8 cellular contexts compared by ENCODE assay signal in the genomic region with DNA sequence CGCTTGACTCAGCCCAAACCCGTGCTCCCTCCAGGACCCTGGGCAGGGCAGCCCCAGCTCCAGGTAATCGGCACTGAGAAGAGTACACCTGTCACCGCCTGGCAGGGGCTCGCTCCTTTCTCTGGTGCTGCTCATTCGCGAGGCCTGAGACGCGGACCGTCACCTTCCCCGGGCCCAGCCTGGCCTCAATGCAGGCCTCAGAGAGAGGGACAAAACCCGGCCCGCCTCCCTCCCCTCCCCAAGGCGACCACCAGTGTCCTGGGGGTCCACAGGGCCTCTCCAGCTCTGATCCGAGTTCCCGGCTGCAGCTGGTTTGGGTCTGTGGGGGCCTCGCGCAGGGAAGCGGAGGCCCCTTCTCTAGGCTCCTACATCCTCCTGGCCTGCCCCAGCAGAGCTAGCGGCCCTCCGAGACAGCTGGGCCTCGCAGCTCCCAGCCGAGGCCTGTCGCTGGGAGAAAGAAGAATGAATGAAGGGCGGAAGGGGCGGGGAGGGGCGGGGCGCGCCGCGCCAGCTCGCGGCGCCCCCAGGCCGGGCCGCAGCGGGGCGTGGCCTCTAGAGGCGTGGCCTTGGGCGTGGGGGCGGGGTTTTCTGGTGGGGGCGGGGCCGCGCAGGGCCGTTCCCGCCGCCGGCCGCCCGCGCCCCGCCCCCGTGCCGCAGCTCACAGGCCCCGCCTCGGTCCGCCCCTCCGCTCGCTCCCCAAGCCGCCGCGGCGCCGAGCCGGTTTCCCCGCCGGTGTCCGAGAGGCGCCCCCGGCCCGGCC. TPM values are rescaled to one million over a fixed set of nuclear protein-coding genes. Genes with fewer than 3 reads are reported as not detected.
DNase-seq lines count a peak whose midpoint lies in the region; ATAC-seq lines count a peak whose summit lies in the region.

A gene (plus strand): TSS at position 688 of the 760 bp plus-strand sequence. CDS start 187 bp downstream, outside the sequence.

- no peak within 1 kb of the TSS for H2BK15ac ChIP-seq in mesendoderm (replicated peaks; ENCODE audit: low read depth)

- H3K4me2 ChIP-seq in mesendoderm (ENCODE audit: low read length), result peak within 1 kb of the TSS; percentile 96

- H3K56ac ChIP-seq in mesendoderm (ENCODE audit: low read length), result peak within 1 kb of the TSS; percentile 97

- no peaks in the 10 kb centered on the region for H3K4me1 ChIP-seq in endocrine pancreas (ENCODE audit: control insufficient read depth, insufficient read depth, low read length)
- H3K4me1 ChIP-seq in mesendoderm (ENCODE audit: control insufficient read depth, low read depth, low read length), result peaks cover 11% of the 10 kb centered on the region

- DNase-seq in C1 segment of cervical spinal cord (lab: John Stamatoyannopoulos, UW) (peak in 13 of 14 donors; percentile 30 to 86 (median 71)), NOMO-1 (lab: John Stamatoyannopoulos, UW; ENCODE audit: unreplicated experiment in 2 of 2) (peak; percentile 97 to 99), mesendoderm (peak; percentile 87)
- peak; percentile 63 to 66 (median 63) for DNase-seq in activated CD8-positive, alpha-beta memory T cell treated with anti-CD3 and anti-CD28 coated beads for 48 hours (ENCODE audit: low read depth in 2 of 3, low spot score in 2 of 3)
- peak; percentile 59 for DNase-seq in stimulated activated CD8-positive, alpha-beta memory T cell treated with anti-CD3 and anti-CD28 coated beads, Interleukin-12 subunit alpha, Interleukin-12 subunit beta, amount 100 ng/mL, for 24 hours (ENCODE audit: extremely low read depth)

- no CpG with 5 or more reads among the region's 71 CpGs for WGBS in mesendoderm (ENCODE audit: extremely low coverage, insufficient coverage, low lambda C conversion rate)

- peak within 1 kb of the TSS; percentile 97 for H3K4ac ChIP-seq in mesendoderm (ENCODE audit: low read depth, low read length)

- H3K9me3 ChIP-seq in endocrine pancreas (ENCODE audit: control insufficient read depth, low read length), result no peaks in the 10 kb centered on the region

- H3K23ac ChIP-seq in mesendoderm (ENCODE audit: low read length), result peak within 1 kb of the TSS; percentile 98

- H3K4me3 ChIP-seq in endocrine pancreas (ENCODE audit: control insufficient read depth, insufficient read depth, low read length) (no peak within 1 kb of the TSS), mesendoderm (ENCODE audit: low read length) (peak within 1 kb of the TSS; percentile 68)

- ATAC-seq in GM19351 (IDR thresholded peaks at IDR 0.05; ENCODE audit: unreplicated experiment) (peak; percentile 72), HG03565 (IDR thresholded peaks at IDR 0.05; ENCODE audit: unreplicated experiment) (peak; percentile 63)

- H3K27me3 ChIP-seq in endocrine pancreas (ENCODE audit: control insufficient read depth, insufficient read depth, low read length) (no peaks in the 10 kb centered on the region), mesendoderm (ENCODE audit: insufficient read depth, low read length, poor library complexity) (no peaks in the 10 kb centered on the region)

- peak within 1 kb of the TSS; percentile 88 for H2AK5ac ChIP-seq in mesendoderm (ENCODE audit: low read length)

- H4K8ac ChIP-seq in mesendoderm (ENCODE audit: low read depth, low read length), result peak within 1 kb of the TSS; percentile 76

- peaks cover 10% of the 10 kb centered on the region for H3K79me2 ChIP-seq in mesendoderm (ENCODE audit: control insufficient read depth, insufficient read depth, low read length)

- H3K27ac ChIP-seq in mesendoderm (ENCODE audit: low read depth, low read length), result peak within 1 kb of the TSS; percentile 70

- H3K36me3 ChIP-seq in endocrine pancreas (ENCODE audit: control insufficient read depth, insufficient read depth, low read length) (no peaks in the 10 kb centered on the region), mesendoderm (ENCODE audit: control insufficient read depth, insufficient read depth, low read length) (peaks cover 3% of the 10 kb centered on the region)

- no peak within 1 kb of the TSS for H4K5ac ChIP-seq in mesendoderm (ENCODE audit: low read length)

- peak within 1 kb of the TSS; percentile 63 for H2BK120ac ChIP-seq in mesendoderm (ENCODE audit: low read depth, low read length)

- H3K9ac ChIP-seq in endocrine pancreas (ENCODE audit: control insufficient read depth, insufficient read depth, low read length) (peak within 1 kb of the TSS; percentile 83), mesendoderm (ENCODE audit: low read length) (peak within 1 kb of the TSS; percentile 91)

- H3K18ac ChIP-seq in mesendoderm (ENCODE audit: low read length), result peak within 1 kb of the TSS; percentile 97

- H3K79me1 ChIP-seq in mesendoderm (ENCODE audit: low read length), result peaks cover 15% of the 10 kb centered on the region

- H2BK5ac ChIP-seq in mesendoderm (ENCODE audit: low read length), result no peak within 1 kb of the TSS

RNA-seq across cellular contexts. Expression of the gene that starts here (rescaled TPM):
- 47.9 TPM for polyA plus RNA-seq in mesendoderm (2013, experiment 1 of 2)
- polyA plus RNA-seq in mesendoderm (2013, experiment 2 of 2), result 48.4 TPM
